ENCODE assay signal across 8 cellular contexts in the genomic region with DNA sequence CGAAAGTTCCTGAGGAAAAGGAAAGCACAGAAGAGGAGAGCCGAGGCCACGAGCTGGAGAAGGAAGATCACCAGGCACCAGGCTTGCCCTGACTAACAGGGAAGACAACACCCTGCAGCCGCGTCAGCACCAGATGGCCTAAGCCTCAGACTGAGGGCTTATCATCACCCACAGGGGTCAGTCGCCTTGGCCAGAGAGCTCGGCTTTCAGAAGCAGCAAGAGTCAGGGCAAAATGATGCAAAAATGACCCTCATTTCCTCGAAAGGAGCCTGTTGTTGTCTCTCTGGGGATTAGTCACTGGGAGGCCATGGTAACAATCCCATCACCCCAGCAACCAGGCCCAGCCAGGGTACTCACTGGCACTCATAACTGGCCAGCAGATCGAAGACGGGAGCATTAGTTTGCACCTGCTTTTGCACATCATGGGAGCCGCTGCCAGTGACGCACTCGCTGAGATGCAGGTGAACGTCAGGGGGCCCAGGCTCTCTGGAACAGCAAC. TPM values are rescaled to one million over a fixed set of nuclear protein-coding genes. Genes with fewer than 3 reads are reported as not detected.
DNase-seq lines count a peak whose midpoint lies in the region; ATAC-seq and TF ChIP-seq lines count a peak whose summit lies in the region.

No MANE protein-coding gene starts in this region.

- no peaks in the 10 kb centered on the region for H3K27me3 ChIP-seq in KMS-11 (ENCODE audit: insufficient read depth, low read depth)
- H3K27me3 ChIP-seq in spleen (replicated peaks in 1 of 7) = no peaks in the 10 kb centered on the region

- H3K4me3 ChIP-seq in KMS-11 (IDR thresholded peaks at IDR 0.05; ENCODE audit: insufficient read depth, low read depth, low read length) (no peak overlapping the region), astrocyte of the cerebellum (ENCODE audit: low read depth, low read length) (no peak overlapping the region), spleen (no peak overlapping the region)

- H4K20me1 ChIP-seq in KMS-11 (ENCODE audit: insufficient read depth) = no peaks in the 10 kb centered on the region

- H3K4me2 ChIP-seq in KMS-11 = peak overlapping the region; percentile 15; the same call in 1 of the 2 replicates

- H3K4me1 ChIP-seq in KMS-11 (ENCODE audit: low read depth, poor library complexity, severe bottlenecking) (peaks cover 35% of the 10 kb centered on the region), spleen (peaks cover 11 to 60% (median 41%) of the 10 kb centered on the region in 6 donors)

- no peak overlapping the region for H2AFZ ChIP-seq in KMS-11 (ENCODE audit: low read depth)

- H3K79me2 ChIP-seq in KMS-11 (ENCODE audit: insufficient read depth, low read depth) = no peaks in the 10 kb centered on the region

- POLR2A ChIA-PET in activated CD8-positive, alpha-beta T cell treated with anti-CD3 and anti-CD28 coated beads for 36 hours (lab: Charles Lee) = no interaction called here
- POLR2A ChIA-PET in naive thymus-derived CD8-positive, alpha-beta T cell (lab: Charles Lee) = no interaction called here

- ATAC-seq in activated CD8-positive, alpha-beta T cell treated with anti-CD3 and anti-CD28 coated beads for 36 hours = no peak
- ATAC-seq in HG03139 (IDR thresholded peaks at IDR 0.05; ENCODE audit: unreplicated experiment) = no peak
- ATAC-seq in naive thymus-derived CD8-positive, alpha-beta T cell = no peak

- H3K9ac ChIP-seq in KMS-11 = no peak overlapping the region

- H3K36me3 ChIP-seq in KMS-11 (ENCODE audit: insufficient read depth) (no peaks in the 10 kb centered on the region), spleen (peaks cover 0 to 75% (median 0%) of the 10 kb centered on the region in 6 donors)

- no peaks in the 10 kb centered on the region for H3K27me3 Mint-ChIP-seq in activated CD8-positive, alpha-beta T cell treated with anti-CD3 and anti-CD28 coated beads for 36 hours
- H3K27me3 Mint-ChIP-seq in naive thymus-derived CD8-positive, alpha-beta T cell = no peaks in the 10 kb centered on the region

- DNase-seq in astrocyte of the cerebellum (ENCODE audit: low read depth) (peak; percentile 62), islet precursor cell (peak; percentile 86), spleen (peak; percentile 89), midbrain (lab: John Stamatoyannopoulos, UW) (no peak)
- no peak for DNase-seq in activated CD8-positive, alpha-beta T cell treated with anti-CD3 and anti-CD28 coated beads for 36 hours
- DNase-seq in naive thymus-derived CD8-positive, alpha-beta T cell = no peak

- H3K36me3 Mint-ChIP-seq in activated CD8-positive, alpha-beta T cell treated with anti-CD3 and anti-CD28 coated beads for 36 hours (ENCODE audit: low read depth) = peaks cover 6% of the 10 kb centered on the region
- peaks cover 0 to 85% (median 9%) of the 10 kb centered on the region in 3 donors for H3K36me3 Mint-ChIP-seq in naive thymus-derived CD8-positive, alpha-beta T cell

- intact Hi-C loops in spleen (cut with DNase I; ENCODE audit: low total_unique reads) = no loop called here
- intact Hi-C loops in activated CD8-positive, alpha-beta T cell treated with anti-CD3 and anti-CD28 coated beads for 36 hours (cut with micrococcal nuclease) = no loop called here

- H3K4me1 Mint-ChIP-seq in activated CD8-positive, alpha-beta T cell treated with anti-CD3 and anti-CD28 coated beads for 36 hours (ENCODE audit: low read depth) = peaks cover 17% of the 10 kb centered on the region
- H3K4me1 Mint-ChIP-seq in naive thymus-derived CD8-positive, alpha-beta T cell = peaks cover 0 to 3% (median 0%) of the 10 kb centered on the region in 4 donors

- no peak overlapping the region for H3K4me3 Mint-ChIP-seq in activated CD8-positive, alpha-beta T cell treated with anti-CD3 and anti-CD28 coated beads for 36 hours
- no peak overlapping the region for H3K4me3 Mint-ChIP-seq in naive thymus-derived CD8-positive, alpha-beta T cell

- H3K27ac ChIP-seq in KMS-11 (no peak overlapping the region), spleen (peak overlapping the region; percentile 44 to 85 (median 78))

- WGBS in spleen, 5 donors = 55 to 82% (median 66%) methylated on average over 14 of the region's 14 CpGs

- H3K9me3 Mint-ChIP-seq in activated CD8-positive, alpha-beta T cell treated with anti-CD3 and anti-CD28 coated beads for 36 hours = no peaks in the 10 kb centered on the region
- peaks cover 0 to 2% (median 0%) of the 10 kb centered on the region in 9 donors for H3K9me3 Mint-ChIP-seq in naive thymus-derived CD8-positive, alpha-beta T cell

- H3K9me3 ChIP-seq in spleen = no peaks in the 10 kb centered on the region

- CTCF ChIA-PET in activated CD8-positive, alpha-beta T cell treated with anti-CD3 and anti-CD28 coated beads for 36 hours (lab: Charles Lee) = interaction anchor here (0.8 kb wide), 1 partner anchor 13 kb away, joined by 3 read pairs; no protein-coding TSS in a partner anchor

- no peak overlapping the region for H3K27ac Mint-ChIP-seq in activated CD8-positive, alpha-beta T cell treated with anti-CD3 and anti-CD28 coated beads for 36 hours
- peak overlapping the region in 2 of 10 donors; percentile 60 to 75 for H3K27ac Mint-ChIP-seq in naive thymus-derived CD8-positive, alpha-beta T cell

- TF ChIP-seq POLR2A in spleen (IDR thresholded peaks at IDR 0.05) = no peak

- TF ChIP-seq CTCF in KMS-11 (conservative IDR thresholded peaks at IDR 0.05; ENCODE audit: low read depth, low read length) (no peak), astrocyte of the cerebellum (IDR thresholded peaks at IDR 0.05; ENCODE audit: low read depth, low read length, missing control alignments) (no peak), spleen (IDR thresholded peaks at IDR 0.05 in 8 of 11, conservative IDR thresholded peaks at IDR 0.05 in 3 of 11) (peak in 2 of 11 experiments; percentile 6 to 31)
- no peak for TF ChIP-seq CTCF in activated CD8-positive, alpha-beta T cell treated with anti-CD3 and anti-CD28 coated beads for 36 hours (IDR thresholded peaks at IDR 0.05)

- in situ Hi-C loops in astrocyte of the cerebellum (cut with HindIII; ENCODE audit: low sequenced_read_pairs) = no loop called here

RNA-seq across cellular contexts. Expression of a gene that starts 42.7 kb away (rescaled TPM):
- total RNA-seq in spleen = 100 to 1,000 TPM; 118 to 223 (median 131) TPM
- polyA plus RNA-seq in spleen = 100 to 1,000 TPM in 1 of 3 donors, 10 to 100 TPM in 2; 72.4 to 115 (median 91.0) TPM
- 100 to 1,000 TPM; 102 to 106 TPM for total RNA-seq in activated CD8-positive, alpha-beta T cell treated with anti-CD3 and anti-CD28 coated beads for 36 hours
- total RNA-seq in naive thymus-derived CD8-positive, alpha-beta T cell = 100 to 1,000 TPM; 264 to 274 TPM
- polyA plus RNA-seq in naive thymus-derived CD8-positive, alpha-beta T cell = 100 to 1,000 TPM; 222 to 420 (median 390) TPM

Comparison
In these comparisons a context has a peak if more than half of its experiments do, and no peak if none do; other contexts are left out.
1. DNase-seq: peak in astrocyte of the cerebellum (single experiment), islet precursor cell (single experiment) and spleen (single experiment); none in activated CD8-positive, alpha-beta T cell treated with anti-CD3 and anti-CD28 coated beads for 36 hours (single experiment), midbrain (single experiment) and naive thymus-derived CD8-positive, alpha-beta T cell (0 of 10).